ENCODE assay signal across 23 cellular contexts in genomic region chr11:93291889-93292288, GRCh38. TPM values are rescaled to one million over a fixed set of nuclear protein-coding genes. Genes with fewer than 3 reads are reported as not detected.
DNase-seq lines count a peak whose midpoint lies in the region; ATAC-seq, FAIRE-seq and TF ChIP-seq lines count a peak whose summit lies in the region.
"Had no signal": no experiment of that assay in that cellular context is flagged by ENCODE, and none has a peak within 500 bp of the region (broad histone marks: within the 10 kb centered on the region; RNA-seq: fewer than 3 reads in every experiment).

No MANE protein-coding gene starts in this region.

- H3K18ac ChIP-seq in IMR-90 (ENCODE audit: low read depth, low read length) (no peak overlapping the region), neuronal stem cell (ENCODE audit: low read length) (no peak overlapping the region)

- dilution Hi-C loops in IMR-90 (cut with HindIII; ENCODE audit: low sequenced_read_pairs, unreplicated experiment) = no loop called here

- H3K27ac ChIP-seq in A549 (no peak overlapping the region), IMR-90 (ENCODE audit: insufficient read depth, low read length) (no peak overlapping the region), neuronal stem cell (replicated peaks; ENCODE audit: low read length) (no peak overlapping the region), GM23338 (ENCODE audit: low read depth) (no peak overlapping the region)

- H3K4me1 ChIP-seq in A549 (no peaks in the 10 kb centered on the region), IMR-90 (ENCODE audit: control insufficient read depth, insufficient read depth, low read length) (no peaks in the 10 kb centered on the region), neuronal stem cell (ENCODE audit: control insufficient read depth in 2 of 2, insufficient read depth in 1 of 2, low read depth in 1 of 2, low read length in 2 of 2) (peaks cover 6 to 8% of the 10 kb centered on the region in 2 donors), GM23338 (ENCODE audit: insufficient read depth) (no peaks in the 10 kb centered on the region)

- no peak for DNase-seq in A549 (ENCODE audit: low read depth in 1 of 2, low spot score in 1 of 2)
- no peak for DNase-seq in IMR-90
- DNase-seq in neural crest cell (ENCODE audit: low read depth, low spot score) = no peak
- peak; percentile 11 for DNase-seq in neuronal stem cell (ENCODE audit: low spot score)
- no peak for DNase-seq in GM23338 (ENCODE audit: low spot score)
- DNase-seq in amniotic stem cell (lab: John Stamatoyannopoulos, UW) = no peak
- DNase-seq: 8988T; C1 segment of cervical spinal cord; Calu3; CD4-positive, alpha-beta memory T cell; COR-L47; DMS53; DMS79 treated with DMSO at 0.1 percent for 48 hours; GF-D8; H7; HCEC 1CT had no signal

- TF ChIP-seq POLR2A in A549 (IDR thresholded peaks at IDR 0.05; ENCODE audit: low read length) (no peak), IMR-90 (IDR thresholded peaks at IDR 0.05; ENCODE audit: low read depth, low read length) (no peak)

- H4K8ac ChIP-seq in IMR-90 (ENCODE audit: low read depth in 2 of 2, low read length in 2 of 2) (no peak overlapping the region), neuronal stem cell (ENCODE audit: low read depth, low read length) (no peak overlapping the region)

- H3K36me3 ChIP-seq in IMR-90 (ENCODE audit: control insufficient read depth, insufficient read depth, low read length) = no peaks in the 10 kb centered on the region
- no peaks in the 10 kb centered on the region for H3K36me3 ChIP-seq in neuronal stem cell (replicated peaks in 1 of 2; ENCODE audit: control insufficient read depth in 2 of 2, insufficient read depth in 2 of 2, low read length in 2 of 2)
- H3K36me3 ChIP-seq in GM23338 (ENCODE audit: insufficient read depth) = no peaks in the 10 kb centered on the region

- H2BK20ac ChIP-seq in IMR-90 (ENCODE audit: low read depth, low read length) = no peak overlapping the region

- H2BK120ac ChIP-seq in IMR-90 (ENCODE audit: low read depth, low read length) = no peak overlapping the region
- no peak overlapping the region for H2BK120ac ChIP-seq in neuronal stem cell (ENCODE audit: low read depth, low read length)

- H2AFZ ChIP-seq in IMR-90 (replicated peaks; ENCODE audit: low read length, poor library complexity) (no peak overlapping the region), neuronal stem cell (ENCODE audit: low read length) (peak overlapping the region; percentile 71), GM23338 (no peak overlapping the region)

- no peak for FAIRE-seq in A549 (lab: Jason Lieb, UNC)
- FAIRE-seq: GM12891, H1 had no signal

- no peak overlapping the region for H3K23ac ChIP-seq in IMR-90 (ENCODE audit: low read depth, low read length)
- no peak overlapping the region for H3K23ac ChIP-seq in neuronal stem cell (ENCODE audit: low read depth, low read length, poor library complexity)

- TF ChIP-seq EP300 in A549 (IDR thresholded peaks at IDR 0.05) = no peak

- H3K4me1 Mint-ChIP-seq in neural crest cell = peaks cover 51% of the 10 kb centered on the region
- H3K4me1 Mint-ChIP-seq in GM23338 = peaks cover 10% of the 10 kb centered on the region; the same call in 2 of the 3 replicates
- H3K4me1 Mint-ChIP-seq: CD4-positive, alpha-beta memory T cell had no signal

- no peak overlapping the region for H3K4me3 ChIP-seq in A549
- H3K4me3 ChIP-seq in IMR-90 (ENCODE audit: insufficient read depth, low read depth, low read length) = no peak overlapping the region
- no peak overlapping the region for H3K4me3 ChIP-seq in neuronal stem cell (ENCODE audit: low read length in 2 of 2)
- H3K4me3 ChIP-seq in GM23338 = no peak overlapping the region

- CTCF ChIA-PET in A549 (lab: Yijun Ruan, JAX) (interaction anchor here (0.9 kb wide), 1 partner anchor 56 kb away, joined by 4 read pairs; no protein-coding TSS in a partner anchor), IMR-90 (lab: Yijun Ruan, JAX) (no interaction called here)

- H2BK15ac ChIP-seq in IMR-90 (ENCODE audit: low read depth, low read length) (no peak overlapping the region), neuronal stem cell (ENCODE audit: low read length) (no peak overlapping the region)

- H2BK12ac ChIP-seq in neuronal stem cell (ENCODE audit: low read length) = no peak overlapping the region

- H3K79me1 ChIP-seq in IMR-90 (ENCODE audit: low read depth in 1 of 2, low read length in 2 of 2) = no peaks in the 10 kb centered on the region
- no peaks in the 10 kb centered on the region for H3K79me1 ChIP-seq in neuronal stem cell (ENCODE audit: low read depth, low read length)

- TF ChIP-seq CTCF in A549 (IDR thresholded peaks at IDR 0.05) = no peak
- TF ChIP-seq CTCF in IMR-90 (conservative IDR thresholded peaks at IDR 0.05; ENCODE audit: low read depth, low read length) = no peak
- no peak for TF ChIP-seq CTCF in neural crest cell (conservative IDR thresholded peaks at IDR 0.05)
- TF ChIP-seq CTCF in GM23338 (conservative IDR thresholded peaks at IDR 0.05; ENCODE audit: low read depth in 2 of 2) = no peak

- H3K4ac ChIP-seq in IMR-90 (ENCODE audit: low read depth, low read length) (no peak overlapping the region), neuronal stem cell (ENCODE audit: low read length) (no peak overlapping the region)

- H3K9me3 Mint-ChIP-seq in neural crest cell = peaks cover 1% of the 10 kb centered on the region
- H3K9me3 Mint-ChIP-seq in GM23338 = no peaks in the 10 kb centered on the region
- H3K9me3 Mint-ChIP-seq: CD4-positive, alpha-beta memory T cell had no signal

- no peak overlapping the region for H2BK5ac ChIP-seq in IMR-90 (ENCODE audit: low read depth, low read length, poor library complexity, severe bottlenecking)
- no peak overlapping the region for H2BK5ac ChIP-seq in neuronal stem cell (ENCODE audit: low read length)

- H3K9ac ChIP-seq in IMR-90 (ENCODE audit: low read depth, low read length) (no peak overlapping the region), neuronal stem cell (ENCODE audit: low read depth, low read length, poor library complexity) (no peak overlapping the region)

- peak overlapping the region; percentile 28 for H3K4me3 Mint-ChIP-seq in neural crest cell
- H3K4me3 Mint-ChIP-seq in GM23338 = no peak overlapping the region
- H3K4me3 Mint-ChIP-seq: CD4-positive, alpha-beta memory T cell had no signal

- H3K27me3 ChIP-seq in IMR-90 (ENCODE audit: control insufficient read depth, insufficient read depth, low read length) (no peaks in the 10 kb centered on the region), neuronal stem cell (ENCODE audit: control insufficient read depth in 3 of 3, insufficient read depth in 3 of 3, low read depth in 1 of 3, low read length in 3 of 3) (no peaks in the 10 kb centered on the region), GM23338 (ENCODE audit: insufficient read depth) (no peaks in the 10 kb centered on the region)

- H3K27me3 Mint-ChIP-seq in neural crest cell (ENCODE audit: low read depth) (no peaks in the 10 kb centered on the region), GM23338 (ENCODE audit: insufficient read depth, low read depth, poor library complexity) (no peaks in the 10 kb centered on the region)

- H4K91ac ChIP-seq in IMR-90 (ENCODE audit: insufficient read depth, low read depth, low read length) = no peak overlapping the region
- no peak overlapping the region for H4K91ac ChIP-seq in neuronal stem cell (ENCODE audit: low read depth, low read length, poor library complexity)

- in situ Hi-C loops in IMR-90 (cut with MboI; ENCODE audit: low sequenced_read_pairs) = no loop called here

- H3F3A ChIP-seq in GM23338 (replicated peaks; ENCODE audit: low read depth) = no peaks in the 10 kb centered on the region

- no peak overlapping the region for H3K56ac ChIP-seq in IMR-90 (ENCODE audit: extremely low read depth, insufficient read depth, low read length)

- no peaks in the 10 kb centered on the region for H3K9me1 ChIP-seq in IMR-90 (ENCODE audit: insufficient read depth, low read length)

- H3K27ac Mint-ChIP-seq in neural crest cell (ENCODE audit: unreplicated experiment) = peak overlapping the region; percentile 60
- no peak overlapping the region for H3K27ac Mint-ChIP-seq in GM23338
- H3K27ac Mint-ChIP-seq: CD4-positive, alpha-beta memory T cell had no signal

- no peaks in the 10 kb centered on the region for H3K9me2 ChIP-seq in GM23338 (ENCODE audit: insufficient read depth)

- no TSS peak for BruUV-seq in IMR-90 (replicated peaks; lab: Mats Ljungman, UMichigan)

- intact Hi-C loops in IMR-90 (cut with micrococcal nuclease) = no loop called here

- H3K9me3 ChIP-seq in A549 (no peaks in the 10 kb centered on the region), IMR-90 (ENCODE audit: control insufficient read depth, insufficient read depth, low read length) (no peaks in the 10 kb centered on the region), neuronal stem cell (replicated peaks in 1 of 2; ENCODE audit: control insufficient read depth in 2 of 2, insufficient read depth in 1 of 2, low read depth in 1 of 2, low read length in 2 of 2) (no peaks in the 10 kb centered on the region)

- H2AK9ac ChIP-seq in IMR-90 (replicated peaks; ENCODE audit: low read depth, low read length, poor library complexity) = no peak overlapping the region

- no peak for TF ChIP-seq RAD21 in A549 (conservative IDR thresholded peaks at IDR 0.05 in 1 of 2, IDR thresholded peaks at IDR 0.05 in 1 of 2)
- TF ChIP-seq RAD21 in IMR-90 (IDR thresholded peaks at IDR 0.05; ENCODE audit: low read length) = no peak

- no peak overlapping the region for H4K5ac ChIP-seq in IMR-90 (ENCODE audit: low read depth, low read length)

- no peak overlapping the region for H3K14ac ChIP-seq in IMR-90 (replicated peaks; ENCODE audit: low read depth, low read length)
- H3K14ac ChIP-seq in neuronal stem cell (ENCODE audit: low read length) = no peak overlapping the region

- H4K20me1 ChIP-seq in IMR-90 (ENCODE audit: insufficient read depth, low read length) = no peaks in the 10 kb centered on the region
- H4K20me1 ChIP-seq in GM23338 (replicated peaks; ENCODE audit: insufficient read depth) = no peaks in the 10 kb centered on the region

- H3K36me3 Mint-ChIP-seq in neural crest cell (ENCODE audit: low read depth) (no peaks in the 10 kb centered on the region), GM23338 (ENCODE audit: low read depth) (no peaks in the 10 kb centered on the region)
- H3K36me3 Mint-ChIP-seq: CD4-positive, alpha-beta memory T cell had no signal

- H3K79me2 ChIP-seq in GM23338 (replicated peaks; ENCODE audit: insufficient read depth) = no peaks in the 10 kb centered on the region

- no peak overlapping the region for H3K4me2 ChIP-seq in A549
- no peak overlapping the region for H3K4me2 ChIP-seq in IMR-90 (ENCODE audit: low read depth, low read length)
- no peak overlapping the region for H3K4me2 ChIP-seq in neuronal stem cell (ENCODE audit: insufficient read depth, low read length, poor library complexity, severe bottlenecking)
- H3K4me2 ChIP-seq in GM23338 = no peak overlapping the region

- POLR2A ChIA-PET in A549 (lab: Yijun Ruan, JAX) (no interaction called here), IMR-90 (lab: Charles Lee; ENCODE audit: unreplicated experiment) (no interaction called here)

- ATAC-seq in A549 (no peak), IMR-90 (ENCODE audit: low read depth) (no peak), esophagus mucosa (no peak), GM23338 (no peak)

- H2AK5ac ChIP-seq in IMR-90 (ENCODE audit: low read depth, low read length) = no peak overlapping the region
- no peak overlapping the region for H2AK5ac ChIP-seq in neuronal stem cell (ENCODE audit: low read depth, low read length)

- WGBS in A549 (ENCODE audit: missing lambda C conversion rate) = 23% methylated on average over 1 of the region's 1 CpG
- no CpG with 5 or more reads among the region's 1 CpG for WGBS in IMR-90 (ENCODE audit: extremely low coverage in 2 of 2, insufficient read length in 1 of 2), 2 experiments
- WGBS in neuronal stem cell (ENCODE audit: extremely low coverage in 2 of 2, insufficient read length in 2 of 2, insufficient replicate concordance in 1 of 2), 2 donors = no CpG with 5 or more reads among the region's 1 CpG

RNA-seq across cellular contexts. Expression of gene DEUP1, which starts 38.7 kb away (rescaled TPM):
- polyA plus RNA-seq in A549 (2011; rRNA removed) (not detected in 2 replicates), A549 (2017; fragmentation: RNase III; extraction: RNeasy Plus Mini Kit Qiagen cat#74134 plus additional on column Dnase treatment) (not detected in 3 replicates), IMR-90 (2012; rRNA removed) (not detected in 2 replicates), GM23338 (2016; fragmentation: Nextera tagmentation; extraction: Ambion mirVana) (1.7 and 2.1 TPM in 2 replicates)
- not detected in 2 replicates for polyA plus RNA-seq in A549 (2012; cell fraction: cytosol; rRNA removed)
- polyA plus RNA-seq in A549 (2012; cell fraction: nucleus; rRNA removed) = not detected in 2 replicates
- polyA minus RNA-seq in A549 (2011; rRNA and poly(A)+ RNA removed) = not detected in 2 replicates
- total RNA-seq in IMR-90 (2012; rRNA removed) (not detected in 2 replicates), neural crest cell (0.70 and 0.80 TPM in 2 replicates), esophagus mucosa (not detected)
- not detected in 2 replicates for polyA plus RNA-seq in IMR-90 (2012; cell fraction: cytosol; rRNA removed)
- polyA plus RNA-seq in IMR-90 (2012; cell fraction: nucleus; rRNA removed; ENCODE audit: low replicate concordance) = not detected in 2 replicates
- polyA plus RNA-seq in neuronal stem cell (2013, experiment 1 of 2) = 0.98 TPM
- polyA plus RNA-seq in neuronal stem cell (2013, experiment 2 of 2) = 0.90 TPM
- 0.63 and 0.85 TPM in 2 replicates for total RNA-seq in GM23338 (2014; rRNA removed; shearing (Covaris generic))
- total RNA-seq: A673; Calu3; CD4-positive, alpha-beta memory T cell; Daoy; G401; H7 had no signal
- polyA plus RNA-seq: BJ; CD4-positive, alpha-beta memory T cell; H1 had no signal
